16 cellular contexts compared by ENCODE assay signal in genomic region chr5:171571663-171572062, GRCh38.
DNase-seq lines count a peak whose midpoint lies in the region; ATAC-seq, FAIRE-seq and TF ChIP-seq lines count a peak whose summit lies in the region.
"Had no signal": no experiment of that assay in that cellular context is flagged by ENCODE, and none has a peak within 500 bp of the region (broad histone marks: within the 10 kb centered on the region; RNA-seq: fewer than 3 reads in every experiment).

No MANE protein-coding gene starts in this region.

- CTCF ChIA-PET in PC-3 (lab: Charles Lee), result no interaction called here

- H3K4me3 Mint-ChIP-seq in chondrocyte (ENCODE audit: unreplicated experiment), result no peak overlapping the region
- H3K4me3 Mint-ChIP-seq: activated T-helper 17 cell treated with anti-CD3 and anti-CD28 coated beads, Interleukin-2, amount 50 U/mL, for 72 hours; brain; GM23338; mesothelial cell of epicardium; stimulated activated memory B cell treated with anti-CD40 and anti-IgM and Interleukin-4, amounts not matched to agents 10 μg/mL and 1 μg/mL and 100 μg/mL, for 72 hours; T-helper 1 cell treated with Interleukin-12 subunit alpha and Interleukin-12 subunit beta and Interleukin-4 antibody, amounts not matched to agents 30 μg/mL and 1 μg/mL, for 36 hours had no signal

- no peaks in the 10 kb centered on the region for H4K20me1 ChIP-seq in PC-3 (ENCODE audit: low read length)
- H4K20me1 ChIP-seq in keratinocyte (ENCODE audit: control insufficient read depth, extremely low read depth, insufficient read depth, low read length), result no peaks in the 10 kb centered on the region

- H3K36me3 ChIP-seq in PC-3 (ENCODE audit: low read depth, low read length), result no peaks in the 10 kb centered on the region
- no peaks in the 10 kb centered on the region for H3K36me3 ChIP-seq in keratinocyte (ENCODE audit: control insufficient read depth in 2 of 2, extremely low read depth in 1 of 2, insufficient read depth in 2 of 2, low read length in 2 of 2)

- H3K27ac ChIP-seq in PC-3 (ENCODE audit: low read length) (no peak overlapping the region), keratinocyte (ENCODE audit: control insufficient read depth, insufficient read depth, low read length) (no peak overlapping the region)
- H3K27ac ChIP-seq: parathyroid adenoma had no signal

- no peaks in the 10 kb centered on the region for H3K4me1 ChIP-seq in PC-3 (ENCODE audit: insufficient read depth, low read length)
- no peaks in the 10 kb centered on the region for H3K4me1 ChIP-seq in keratinocyte (ENCODE audit: control insufficient read depth, extremely low read depth, insufficient read depth, low read length)
- H3K4me1 ChIP-seq: parathyroid adenoma had no signal

- ATAC-seq in PC-3 (peak; percentile 81), HG03135 (IDR thresholded peaks at IDR 0.05; ENCODE audit: unreplicated experiment) (no peak)
- ATAC-seq: activated T-helper 17 cell treated with anti-CD3 and anti-CD28 coated beads, Interleukin-2, amount 50 U/mL, for 72 hours; GM23338; stimulated activated memory B cell treated with anti-CD40 and anti-IgM and Interleukin-4, amounts not matched to agents 10 μg/mL and 1 μg/mL and 100 μg/mL, for 72 hours had no signal

- peak; percentile 76 for FAIRE-seq in keratinocyte (lab: Jason Lieb, UNC)

- peaks cover 2% of the 10 kb centered on the region for H3K27me3 Mint-ChIP-seq in chondrocyte (ENCODE audit: low read depth)

- no peak overlapping the region for H3K9ac ChIP-seq in PC-3 (ENCODE audit: low read length)
- no peak overlapping the region for H3K9ac ChIP-seq in keratinocyte (ENCODE audit: control insufficient read depth, extremely low read depth, insufficient read depth, low read length)
- H3K9ac ChIP-seq: parathyroid adenoma had no signal

- peaks cover 11% of the 10 kb centered on the region for H3K36me3 Mint-ChIP-seq in chondrocyte (ENCODE audit: low read depth)

- POLR2A ChIA-PET in PC-3 (lab: Charles Lee; ENCODE audit: unreplicated experiment), result no interaction called here

- intact Hi-C loops in PC-3 (cut with micrococcal nuclease), result no loop called here

- H2AFZ ChIP-seq in PC-3 (ENCODE audit: low read length), result no peak overlapping the region
- H2AFZ ChIP-seq in keratinocyte (ENCODE audit: control insufficient read depth, low read length), result no peak overlapping the region
- H2AFZ ChIP-seq: GM23338, parathyroid adenoma had no signal

- H3K79me2 ChIP-seq in PC-3 (ENCODE audit: low read length) (no peaks in the 10 kb centered on the region), keratinocyte (ENCODE audit: control insufficient read depth, insufficient read depth, low read length) (no peaks in the 10 kb centered on the region)
- H3K79me2 ChIP-seq: parathyroid adenoma had no signal

- H3K27ac Mint-ChIP-seq in chondrocyte (ENCODE audit: unreplicated experiment), result peak overlapping the region; percentile 79
- H3K27ac Mint-ChIP-seq: activated T-helper 17 cell treated with anti-CD3 and anti-CD28 coated beads, Interleukin-2, amount 50 U/mL, for 72 hours; GM23338; mesothelial cell of epicardium; stimulated activated memory B cell treated with anti-CD40 and anti-IgM and Interleukin-4, amounts not matched to agents 10 μg/mL and 1 μg/mL and 100 μg/mL, for 72 hours; T-helper 1 cell treated with Interleukin-12 subunit alpha and Interleukin-12 subunit beta and Interleukin-4 antibody, amounts not matched to agents 30 μg/mL and 1 μg/mL, for 36 hours had no signal

- no TSS peak for BruUV-seq in PC-3 (replicated peaks; lab: Mats Ljungman, UMichigan)

- H3K9me1 ChIP-seq in keratinocyte (ENCODE audit: control insufficient read depth, extremely low read depth, insufficient read depth, low read length), result no peaks in the 10 kb centered on the region

- dilution Hi-C loops in keratinocyte (cut with MboI; ENCODE audit: extremely low pct_ligation_motif_present, low sequenced_read_pairs), result no loop called here

- peaks cover 29% of the 10 kb centered on the region for H3K9me3 Mint-ChIP-seq in chondrocyte (ENCODE audit: low read depth)

- H3K4me3 ChIP-seq in AG10803 (ENCODE audit: low read length), result no peak overlapping the region
- H3K4me3 ChIP-seq in PC-3 (ENCODE audit: low read length), result no peak overlapping the region
- no peak overlapping the region for H3K4me3 ChIP-seq in keratinocyte (ENCODE audit: control insufficient read depth in 2 of 3, extremely low read depth in 1 of 3, insufficient read depth in 2 of 3, low read depth in 1 of 3, low read length in 3 of 3)
- H3K4me3 ChIP-seq: GM23338 had no signal

- H3K27me3 ChIP-seq in PC-3 (ENCODE audit: low read length) (peaks cover 13% of the 10 kb centered on the region), keratinocyte (ENCODE audit: control insufficient read depth, extremely low read depth, insufficient read depth, low read length) (no peaks in the 10 kb centered on the region)

- no peak for TF ChIP-seq CTCF in AG10803 (conservative IDR thresholded peaks at IDR 0.05; ENCODE audit: low read length)
- no peak for TF ChIP-seq CTCF in PC-3 (conservative IDR thresholded peaks at IDR 0.05; ENCODE audit: low read depth, low read length)
- no peak for TF ChIP-seq CTCF in chondrocyte (IDR thresholded peaks at IDR 0.05)
- TF ChIP-seq CTCF in keratinocyte (optimal IDR thresholded peaks at IDR 0.05 in 1 of 3, IDR thresholded peaks at IDR 0.05 in 1 of 3, conservative IDR thresholded peaks at IDR 0.05 in 1 of 3; ENCODE audit: extremely low read depth in 1 of 3, insufficient read depth in 2 of 3, low read length in 3 of 3), result no peak

- H3K4me2 ChIP-seq in PC-3 (ENCODE audit: low read length) (no peak overlapping the region), keratinocyte (ENCODE audit: control insufficient read depth, extremely low read depth, insufficient read depth, low read depth, low read length) (no peak overlapping the region)
- H3K4me2 ChIP-seq: GM23338 had no signal

- no peaks in the 10 kb centered on the region for H3F3A ChIP-seq in PC-3 (ENCODE audit: low read length, unreplicated experiment)

- peaks cover 21% of the 10 kb centered on the region for H3K4me1 Mint-ChIP-seq in chondrocyte (ENCODE audit: low read depth)
- H3K4me1 Mint-ChIP-seq: activated T-helper 17 cell treated with anti-CD3 and anti-CD28 coated beads, Interleukin-2, amount 50 U/mL, for 72 hours; brain; mesothelial cell of epicardium; stimulated activated memory B cell treated with anti-CD40 and anti-IgM and Interleukin-4, amounts not matched to agents 10 μg/mL and 1 μg/mL and 100 μg/mL, for 72 hours had no signal

- H3K9me2 ChIP-seq in PC-3 (replicated peaks; ENCODE audit: low read length), result no peaks in the 10 kb centered on the region

- peak; percentile 38 for DNase-seq in AG10803 (ENCODE audit: low read depth)
- DNase-seq in PC-3, result peak; percentile 80
- DNase-seq in chondrocyte (ENCODE audit: low spot score), result no peak
- DNase-seq in keratinocyte (ENCODE audit: low read depth, low spot score), result no peak
- DNase-seq in HuH-7 (ENCODE audit: low spot score), result no peak
- no peak for DNase-seq in pons (ENCODE audit: low spot score)
- no peak for DNase-seq in hypothalamus (lab: John Stamatoyannopoulos, UW)
- DNase-seq: activated CD4-positive, alpha-beta T cell treated with anti-CD3 and anti-CD28 coated beads for 48 hours had no signal

- H3K9me3 ChIP-seq in PC-3 (ENCODE audit: low read length) (peaks cover 3% of the 10 kb centered on the region; the same call in 1 of the 2 replicates), keratinocyte (ENCODE audit: control insufficient read depth, low read depth, low read length) (no peaks in the 10 kb centered on the region)

Comparison
In these comparisons a context has a peak if more than half of its experiments do, and no peak if none do; other contexts are left out.
1. DNase-seq: peak in AG10803 (single experiment) and PC-3 (single experiment); none in chondrocyte (single experiment), keratinocyte (single experiment), HuH-7 (single experiment), pons (single experiment) and hypothalamus (0 of 51).